20 cellular contexts compared by ENCODE assay signal in genomic region chr9:87959916-87960581, GRCh38. TPM values are rescaled to one million over a fixed set of nuclear protein-coding genes. Genes with fewer than 3 reads are reported as not detected.
DNase-seq lines count a peak whose midpoint lies in the region; ATAC-seq, FAIRE-seq and TF ChIP-seq lines count a peak whose summit lies in the region.
"Had no signal": no experiment of that assay in that cellular context is flagged by ENCODE, and none has a peak within 500 bp of the region (broad histone marks: within the 10 kb centered on the region; RNA-seq: fewer than 3 reads in every experiment).

No MANE protein-coding gene starts in this region.

- peak; percentile 93 for DNase-seq in NCI-H226
- peak; percentile 62 for DNase-seq in colonic mucosa
- DNase-seq in left lobe of liver (ENCODE audit: low spot score): peak; percentile 59
- DNase-seq in small intestine: peak; percentile 93
- DNase-seq in GM19238 (ENCODE audit: insufficient read length, low spot score): no peak
- no peak for DNase-seq in GOT3 (lab: John Stamatoyannopoulos, UW)
- DNase-seq: activated CD4-positive, alpha-beta T cell treated with anti-CD3 and anti-CD28 coated beads, Interleukin-2, amount 50 U/mL, for 48 hours; activated naive CD4-positive, alpha-beta T cell treated with anti-CD3 and anti-CD28 coated beads for 36 hours; activated T-cell treated with anti-CD3 and anti-CD28 coated beads, Interleukin-2, amount 50 U/mL, for 1 hour; DMS 273 treated with DMSO at 0.1 percent for 48 hours; esophagus squamous epithelium; left ventricle myocardium inferior; naive thymus-derived CD4-positive, alpha-beta T cell; NCI-H1436; stimulated activated CD4-positive, alpha-beta T cell treated with anti-CD3 and anti-CD28 coated beads, Interleukin-12 subunit alpha, Interleukin-12 subunit beta, amount 100 ng/mL, for 4 hours; tibial artery had no signal

- intact Hi-C loops in colonic mucosa (cut with DNase I): loop anchor here (5.0 kb wide), 1 partner anchor 82 kb away; no protein-coding TSS in a partner anchor

- H3K27me3 ChIP-seq in colonic mucosa (no peaks in the 10 kb centered on the region), small intestine (ENCODE audit: control insufficient read depth in 2 of 2, insufficient read depth in 2 of 2, low read length in 2 of 2) (no peaks in the 10 kb centered on the region)
- H3K27me3 ChIP-seq: BLaER1 treated with 17β-estradiol and CSF1 and Interleukin-3, amounts not matched to agents 10 nM and 100 nM; esophagus squamous epithelium; tibial artery had no signal

- H3K36me3 ChIP-seq in colonic mucosa (no peaks in the 10 kb centered on the region), small intestine (ENCODE audit: control insufficient read depth in 2 of 2, insufficient read depth in 2 of 2, low read length in 2 of 2) (no peaks in the 10 kb centered on the region)
- H3K36me3 ChIP-seq: BLaER1 treated with 17β-estradiol and CSF1 and Interleukin-3, amounts not matched to agents 10 nM and 100 nM; esophagus squamous epithelium; left ventricle myocardium inferior; tibial artery had no signal

- H3K4me1 ChIP-seq in colonic mucosa (no peaks in the 10 kb centered on the region), small intestine (ENCODE audit: control insufficient read depth in 2 of 2, insufficient read depth in 1 of 2, low read depth in 1 of 2, low read length in 1 of 2) (peaks cover 0 to 5% of the 10 kb centered on the region in 2 donors)
- H3K4me1 ChIP-seq: BLaER1 treated with 17β-estradiol and CSF1 and Interleukin-3, amounts not matched to agents 10 nM and 100 nM; esophagus squamous epithelium; left ventricle myocardium inferior; tibial artery had no signal

- FAIRE-seq in small intestine (lab: Jason Lieb, UNC): no peak
- FAIRE-seq: H54 had no signal

- H3K27ac ChIP-seq in colonic mucosa (peak overlapping the region; percentile 50), small intestine (ENCODE audit: low read depth in 1 of 2, low read length in 1 of 2) (peak overlapping the region in 1 of 2 donors; percentile 68)
- H3K27ac ChIP-seq: BLaER1 treated with 17β-estradiol and CSF1 and Interleukin-3, amounts not matched to agents 10 nM and 100 nM; esophagus squamous epithelium; left ventricle myocardium inferior; tibial artery had no signal

- no peaks in the 10 kb centered on the region for H3K9me3 ChIP-seq in colonic mucosa
- H3K9me3 ChIP-seq in small intestine (ENCODE audit: control insufficient read depth, low read depth): no peaks in the 10 kb centered on the region
- H3K9me3 ChIP-seq: esophagus squamous epithelium, tibial artery had no signal

- 8 to 32% (median 21%) methylated on average over 4 of the region's 4 CpGs for WGBS in small intestine, 3 donors

- H3K4me3 ChIP-seq in colonic mucosa (no peak overlapping the region), small intestine (ENCODE audit: low read depth in 1 of 2, low read length in 2 of 2) (no peak overlapping the region)
- H3K4me3 ChIP-seq: BLaER1 treated with 17β-estradiol and CSF1 and Interleukin-3, amounts not matched to agents 10 nM and 100 nM; esophagus squamous epithelium; left ventricle myocardium inferior; tibial artery had no signal

- ATAC-seq in left lobe of liver (peak; percentile 87), HG03108 (IDR thresholded peaks at IDR 0.05; ENCODE audit: unreplicated experiment) (no peak)
- ATAC-seq: naive thymus-derived CD4-positive, alpha-beta T cell had no signal

- TF ChIP-seq CTCF in colonic mucosa (IDR thresholded peaks at IDR 0.05): no peak

- no peak overlapping the region for H3K9ac ChIP-seq in colonic mucosa (ENCODE audit: low read depth in 2 of 2, low read length in 2 of 2)
- H3K9ac ChIP-seq: BLaER1 treated with 17β-estradiol and CSF1 and Interleukin-3, amounts not matched to agents 10 nM and 100 nM had no signal

RNA-seq across cellular contexts. Expression of gene CDK20, which starts 14.3 kb away (rescaled TPM):
- total RNA-seq in colonic mucosa: 1 to 10 TPM; 6.5 to 8.1 TPM
- total RNA-seq in left lobe of liver: 2.7 TPM
- 1 to 10 TPM; 4.7 to 8.9 (median 7.6) TPM for polyA plus RNA-seq in small intestine

RNA-seq across cellular contexts. Expression of gene SPATA31C1, which starts 42.3 kb away (rescaled TPM):
- total RNA-seq in colonic mucosa: not detected
- not detected for total RNA-seq in left lobe of liver
- not detected for polyA plus RNA-seq in small intestine
- total RNA-seq: activated naive CD4-positive, alpha-beta T cell treated with anti-CD3 and anti-CD28 coated beads for 36 hours; esophagus squamous epithelium; left ventricle myocardium inferior; naive thymus-derived CD4-positive, alpha-beta T cell; progenitor cell of endocrine pancreas had no signal
- polyA plus RNA-seq: naive thymus-derived CD4-positive, alpha-beta T cell had no signal

Comparison
In these comparisons a context has a peak if more than half of its experiments do, and no peak if none do; other contexts are left out.
1. DNase-seq: peak in NCI-H226 (single experiment), colonic mucosa (single experiment), left lobe of liver (single experiment) and small intestine (single experiment); none in GM19238 (single experiment) and GOT3 (single experiment).